1 cellular context compared by ENCODE assay signal in genomic region chr17:16584273-16584995, GRCh38.
TF ChIP-seq lines count a peak whose summit lies in the region.

No MANE protein-coding gene starts in this region.

TF ChIP-seq in GM23338, 12 proteins besides CTCF, POLR2A, EP300 and RAD21 (continued from another document):
- TF ChIP-seq ZNF462 (CRISPR knock-in tag; IDR thresholded peaks at IDR 0.05) (no peak), EZH2phosphoT487 (IDR thresholded peaks at IDR 0.05; ENCODE audit: unreplicated experiment) (no peak)
